In the genomic region with DNA sequence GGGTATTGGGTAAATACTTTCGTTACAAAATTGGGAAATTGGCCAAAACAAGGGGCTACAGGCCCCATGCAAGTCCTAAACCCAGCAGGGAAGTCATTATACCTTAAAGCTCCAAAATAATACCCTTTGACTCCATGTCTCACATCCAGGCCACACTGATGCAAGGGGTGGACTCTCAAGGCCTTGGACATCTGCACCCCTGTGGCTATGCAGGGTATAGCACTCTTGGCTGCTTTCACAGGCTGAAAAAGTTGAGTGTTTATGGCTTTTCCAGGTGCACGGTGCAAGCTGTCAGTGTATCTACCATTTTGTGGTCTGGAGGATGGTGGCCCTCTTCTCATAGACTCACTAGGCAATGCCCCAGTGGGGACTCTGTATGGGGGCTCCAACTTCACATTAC, we compare ENCODE assay signal across 11 cellular contexts.
DNase-seq lines count a peak whose midpoint lies in the region; ATAC-seq and TF ChIP-seq lines count a peak whose summit lies in the region.
"Had no signal": no experiment of that assay in that cellular context is flagged by ENCODE, and none has a peak within 500 bp of the region (broad histone marks: within the 10 kb centered on the region; RNA-seq: fewer than 3 reads in every experiment).

No MANE protein-coding gene starts in this region.

- peak; percentile 34; the same call in 1 of the 3 replicates for TF ChIP-seq CTCF in GM12872 (IDR thresholded peaks at IDR 0.05; ENCODE audit: insufficient read depth, low read depth, low read length)
- TF ChIP-seq CTCF in osteoblast (IDR thresholded peaks at IDR 0.05; ENCODE audit: extremely low read depth, low read depth, low read length) = no peak

- no peak overlapping the region for H2AFZ ChIP-seq in osteoblast (ENCODE audit: low read length)

- DNase-seq in NCI-H69 (lab: John Stamatoyannopoulos, UW) (peak; percentile 2), iPS-NIHi7 (ENCODE audit: extremely low spot score) (peak; percentile 12), osteoblast (ENCODE audit: insufficient read length, low spot score, missing footprints) (no peak)
- DNase-seq: Calu3 had no signal

- no peak overlapping the region for H3K4me2 ChIP-seq in osteoblast (ENCODE audit: insufficient read depth, low read length)

- no peak for TF ChIP-seq POLR2A in GM18505 (IDR thresholded peaks at IDR 0.05; ENCODE audit: borderline replicate concordance, extremely low read depth, insufficient read depth, insufficient read length)

- H3K27ac ChIP-seq in osteoblast (ENCODE audit: low read depth, low read length) = no peak overlapping the region
- H3K27ac ChIP-seq: breast epithelium, prostate gland had no signal

- H3K4me3 ChIP-seq in osteoblast (ENCODE audit: insufficient read depth, low read length) = no peak overlapping the region
- H3K4me3 ChIP-seq: breast epithelium, HAP-1, prostate gland had no signal

- no peaks in the 10 kb centered on the region for H3K36me3 ChIP-seq in osteoblast (ENCODE audit: insufficient read depth, low read length)
- H3K36me3 ChIP-seq: breast epithelium, HAP-1, prostate gland had no signal

- H3K9me3 ChIP-seq in osteoblast (ENCODE audit: low read depth, low read length) = no peaks in the 10 kb centered on the region
- H3K9me3 ChIP-seq: prostate gland had no signal

- ATAC-seq in GM19351 (IDR thresholded peaks at IDR 0.05; ENCODE audit: unreplicated experiment) = peak; percentile 80
- no peak for ATAC-seq in GM18505 (IDR thresholded peaks at IDR 0.05; ENCODE audit: unreplicated experiment)
- ATAC-seq in HG03460 (IDR thresholded peaks at IDR 0.05; ENCODE audit: unreplicated experiment) = no peak

- H3K4me1 ChIP-seq in osteoblast (ENCODE audit: insufficient read depth, low read length) = no peaks in the 10 kb centered on the region
- H3K4me1 ChIP-seq: breast epithelium, prostate gland had no signal

- H3K79me2 ChIP-seq in osteoblast (ENCODE audit: insufficient read depth, low read length) = no peaks in the 10 kb centered on the region

- no peaks in the 10 kb centered on the region for H4K20me1 ChIP-seq in osteoblast (ENCODE audit: insufficient read depth, low read length)

- H3K27me3 ChIP-seq in osteoblast (ENCODE audit: insufficient read depth, low read length) = no peaks in the 10 kb centered on the region
- H3K27me3 ChIP-seq: breast epithelium had no signal
